10 cellular contexts compared by ENCODE assay signal in the genomic region with DNA sequence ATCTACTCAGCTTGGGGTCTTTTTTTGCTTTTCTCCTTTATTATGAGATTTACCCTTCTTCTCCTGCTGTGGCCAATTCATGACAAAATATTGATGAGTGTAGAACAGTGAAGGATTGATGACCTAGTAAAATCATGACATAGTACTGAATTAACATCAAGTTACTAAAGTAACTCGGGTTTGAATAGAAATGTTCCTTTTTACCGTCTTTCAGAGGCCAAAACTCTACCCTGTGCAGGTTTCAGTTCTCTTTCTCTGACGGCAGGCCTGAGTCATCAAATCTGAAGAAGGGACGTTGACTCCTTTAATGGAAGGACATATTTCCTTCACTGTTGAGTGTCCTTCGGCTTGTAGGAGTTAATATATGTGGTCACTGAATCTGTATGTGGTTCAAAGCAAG.
DNase-seq lines count a peak whose midpoint lies in the region; ATAC-seq and TF ChIP-seq lines count a peak whose summit lies in the region.
"Had no signal": no experiment of that assay in that cellular context is flagged by ENCODE, and none has a peak within 500 bp of the region (broad histone marks: within the 10 kb centered on the region; RNA-seq: fewer than 3 reads in every experiment).

No MANE protein-coding gene starts in this region.

- peaks cover 7 to 74% (median 32%) of the 10 kb centered on the region in 4 donors for H3K36me3 ChIP-seq in upper lobe of left lung

- WGBS in upper lobe of left lung, 2 donors, result 72 to 78% methylated on average over 5 of the region's 5 CpGs

- no peak for DNase-seq in activated naive CD4-positive, alpha-beta T cell treated with Interleukin-2 at 50 U/mL for 16 hours
- peak; percentile 96 for DNase-seq in RPMI8226
- DNase-seq in upper lobe of left lung, result no peak
- DNase-seq in central memory CD4-positive, alpha-beta T cell, result no peak
- DNase-seq in kidney tubule cell (ENCODE audit: low spot score), result no peak
- no peak for DNase-seq in kidney glomerular epithelial cell (lab: John Stamatoyannopoulos, UW)
- DNase-seq: T-helper 2 cell had no signal

- H3K4me1 ChIP-seq in upper lobe of left lung, result no peaks in the 10 kb centered on the region

- H3K9me3 Mint-ChIP-seq in activated naive CD4-positive, alpha-beta T cell treated with anti-CD3 and anti-CD28 coated beads, Interleukin-2, amount 50 U/mL, for 24 hours, result no peaks in the 10 kb centered on the region

- TF ChIP-seq EP300 in upper lobe of left lung (IDR thresholded peaks at IDR 0.05), result no peak

- H3K9me3 ChIP-seq in upper lobe of left lung, result no peaks in the 10 kb centered on the region

- TF ChIP-seq CTCF in upper lobe of left lung (IDR thresholded peaks at IDR 0.05), result no peak

- no peak overlapping the region for H3K4me3 Mint-ChIP-seq in activated naive CD4-positive, alpha-beta T cell treated with anti-CD3 and anti-CD28 coated beads, Interleukin-2, amount 50 U/mL, for 24 hours

- peak overlapping the region in 3 of 4 donors; percentile 25 to 64 (median 45) for H3K27ac ChIP-seq in upper lobe of left lung

- ATAC-seq in HG02973 (IDR thresholded peaks at IDR 0.05; ENCODE audit: unreplicated experiment) (peak; percentile 92), upper lobe of left lung (ENCODE audit: low FRiP score in 2 of 2) (peak in 1 of 2 donors; percentile 84)

- TF ChIP-seq POLR2A in upper lobe of left lung (IDR thresholded peaks at IDR 0.05), result no peak

- no peaks in the 10 kb centered on the region for H3K27me3 ChIP-seq in upper lobe of left lung
- H3K27me3 ChIP-seq: cardiac muscle cell had no signal

- H3K4me1 Mint-ChIP-seq in activated naive CD4-positive, alpha-beta T cell treated with anti-CD3 and anti-CD28 coated beads, Interleukin-2, amount 50 U/mL, for 24 hours, result peaks cover 8% of the 10 kb centered on the region

- peaks cover 24% of the 10 kb centered on the region for H3K36me3 Mint-ChIP-seq in activated naive CD4-positive, alpha-beta T cell treated with anti-CD3 and anti-CD28 coated beads, Interleukin-2, amount 50 U/mL, for 24 hours

- H3K27ac Mint-ChIP-seq in activated naive CD4-positive, alpha-beta T cell treated with anti-CD3 and anti-CD28 coated beads, Interleukin-2, amount 50 U/mL, for 24 hours, result peak overlapping the region; percentile 35

- H3K27me3 Mint-ChIP-seq in activated naive CD4-positive, alpha-beta T cell treated with anti-CD3 and anti-CD28 coated beads, Interleukin-2, amount 50 U/mL, for 24 hours, result no peaks in the 10 kb centered on the region

- H3K4me3 ChIP-seq in upper lobe of left lung, result no peak overlapping the region
- H3K4me3 ChIP-seq: cardiac muscle cell had no signal
